In genomic region chr6:146111864-146112263, GRCh38 we compare ENCODE assay signal across 16 cellular contexts.
"Had no signal": no experiment of that assay in that cellular context is flagged by ENCODE, and none has a peak within 500 bp of the region (broad histone marks: within the 10 kb centered on the region; RNA-seq: fewer than 3 reads in every experiment).

No MANE protein-coding gene starts in this region.

- H3K4me1 Mint-ChIP-seq: nephron progenitor cell had no signal

- H3K36me3 ChIP-seq: brain microvascular endothelial cell, esophagus squamous epithelium, heart right ventricle, left lung had no signal

- H3K36me3 Mint-ChIP-seq: activated CD4-positive, alpha-beta memory T cell treated with anti-CD3 and anti-CD28 coated beads for 36 hours; activated naive CD8-positive, alpha-beta T cell had no signal

- H3K4me3 ChIP-seq: esophagus squamous epithelium, heart right ventricle, left lung, testis had no signal

- H3K4me1 ChIP-seq: esophagus squamous epithelium, left lung, testis had no signal

- H3K27ac ChIP-seq: brain microvascular endothelial cell, esophagus squamous epithelium, heart right ventricle, left lung, testis had no signal

- ATAC-seq: activated T-cell treated with anti-CD3 and anti-CD28 coated beads, Interleukin-2, amount 50 U/mL, for 4 hours; heart right ventricle; left lung had no signal

- H3K27ac Mint-ChIP-seq: activated CD4-positive, alpha-beta memory T cell treated with anti-CD3 and anti-CD28 coated beads for 36 hours; activated naive CD8-positive, alpha-beta T cell; nephron progenitor cell; stimulated activated naive CD8-positive, alpha-beta T cell treated with anti-CD3 and anti-CD28 coated beads, Interleukin-15, Interleukin-2, amounts not matched to agents 100 ng/mL and 50 ng/mL, for 24 hours had no signal

- H3K27me3 ChIP-seq: brain microvascular endothelial cell, esophagus squamous epithelium, heart right ventricle, left lung, testis had no signal

- H3K27me3 Mint-ChIP-seq: activated CD4-positive, alpha-beta memory T cell treated with anti-CD3 and anti-CD28 coated beads for 36 hours; activated naive CD8-positive, alpha-beta T cell; stimulated activated naive CD8-positive, alpha-beta T cell treated with anti-CD3 and anti-CD28 coated beads, Interleukin-15, Interleukin-2, amounts not matched to agents 100 ng/mL and 50 ng/mL, for 24 hours had no signal

- H3K4me3 Mint-ChIP-seq: activated CD4-positive, alpha-beta memory T cell treated with anti-CD3 and anti-CD28 coated beads for 36 hours; activated naive CD8-positive, alpha-beta T cell; activated T-cell treated with anti-CD3 and anti-CD28 coated beads, Interleukin-2, amount 50 U/mL, for 4 hours; nephron progenitor cell; stimulated activated naive CD8-positive, alpha-beta T cell treated with anti-CD3 and anti-CD28 coated beads, Interleukin-15, Interleukin-2, amounts not matched to agents 100 ng/mL and 50 ng/mL, for 24 hours had no signal

- DNase-seq: activated CD4-positive, alpha-beta memory T cell treated with anti-CD3 and anti-CD28 coated beads for 36 hours; activated CD4-positive, CD25-positive, alpha-beta regulatory T cell treated with anti-CD3 and anti-CD28 coated beads, Interleukin-2, amount 50 U/mL, for 72 hours; activated effector memory CD4-positive, alpha-beta T cell treated with anti-CD3 and anti-CD28 coated beads, Interleukin-2, amount 50 U/mL, for 16 hours; activated T-cell treated with anti-CD3 and anti-CD28 coated beads, Interleukin-2, amount 50 U/mL, for 4 hours; amygdala; brain microvascular endothelial cell; esophagus squamous epithelium; heart right ventricle; islet precursor cell; left lung; mesenchymal stem cell; nephron progenitor cell; stimulated activated CD4-positive, alpha-beta T cell treated with anti-CD3 and anti-CD28 coated beads, Interleukin-2, amount 100 ng/mL, for 48 hours; testis had no signal

- H3K9me3 ChIP-seq: esophagus squamous epithelium, testis had no signal
